ENCODE assay signal across 8 cellular contexts in genomic region chr7:7181519-7182155, GRCh38. TPM values are rescaled to one million over a fixed set of nuclear protein-coding genes. Genes with fewer than 3 reads are reported as not detected.
DNase-seq lines count a peak whose midpoint lies in the region; ATAC-seq, FAIRE-seq and TF ChIP-seq lines count a peak whose summit lies in the region.

No MANE protein-coding gene starts in this region.

- no peaks in the 10 kb centered on the region for H3K27me3 ChIP-seq in astrocyte (ENCODE audit: insufficient read depth, low read length)
- no peaks in the 10 kb centered on the region for H3K27me3 ChIP-seq in iPS-18a (ENCODE audit: control insufficient read depth, insufficient read depth, low read length)
- H3K27me3 ChIP-seq in skeletal muscle tissue (ENCODE audit: control insufficient read depth in 3 of 3, insufficient read depth in 3 of 3, low read length in 3 of 3), result no peaks in the 10 kb centered on the region

- H3K4me1 ChIP-seq in astrocyte (ENCODE audit: insufficient read depth, low read length) (peaks cover 20% of the 10 kb centered on the region), iPS-18a (ENCODE audit: control insufficient read depth, low read depth, low read length) (peaks cover 27% of the 10 kb centered on the region), skeletal muscle tissue (ENCODE audit: control insufficient read depth in 3 of 3, insufficient read depth in 3 of 3, low read length in 3 of 3) (peaks cover 6 to 17% (median 14%) of the 10 kb centered on the region in 3 donors)

- H2AFZ ChIP-seq in astrocyte (ENCODE audit: low read depth, low read length), result peak overlapping the region; percentile 72

- peaks cover 41% of the 10 kb centered on the region for H3K79me2 ChIP-seq in astrocyte (ENCODE audit: insufficient read depth, low read length)

- ATAC-seq in GM21717 (IDR thresholded peaks at IDR 0.05; ENCODE audit: unreplicated experiment), result peak; percentile 46

- peak overlapping the region; percentile 97 for H3K4me2 ChIP-seq in astrocyte (ENCODE audit: low read length)

- peaks cover 28% of the 10 kb centered on the region for H3K4me1 Mint-ChIP-seq in astrocyte (ENCODE audit: low read depth, unreplicated experiment)

- H3K9ac ChIP-seq in astrocyte (ENCODE audit: low read length), result peak overlapping the region; percentile 89
- H3K9ac ChIP-seq in iPS-18a (ENCODE audit: low read length), result peak overlapping the region; percentile 92
- peak overlapping the region; percentile 77 to 89 (median 79) for H3K9ac ChIP-seq in skeletal muscle tissue (ENCODE audit: low read depth in 1 of 3, low read length in 3 of 3)

- H4K20me1 ChIP-seq in astrocyte (ENCODE audit: insufficient read depth, low read length), result peaks cover 5% of the 10 kb centered on the region

- H3K27ac ChIP-seq in astrocyte (ENCODE audit: low read depth, low read length) (peak overlapping the region; percentile 79), iPS-18a (ENCODE audit: low read length) (peak overlapping the region; percentile 95), skeletal muscle tissue (ENCODE audit: low read depth, low read length) (peak overlapping the region; percentile 91)

- H3K36me3 ChIP-seq in astrocyte (ENCODE audit: insufficient read depth, low read length) (no peaks in the 10 kb centered on the region), iPS-18a (ENCODE audit: control insufficient read depth, low read depth, low read length) (peaks cover 9% of the 10 kb centered on the region), skeletal muscle tissue (ENCODE audit: control insufficient read depth in 3 of 3, insufficient read depth in 3 of 3, low read length in 3 of 3) (no peaks in the 10 kb centered on the region)

- no peaks in the 10 kb centered on the region for H3K36me3 Mint-ChIP-seq in astrocyte (ENCODE audit: low read depth, unreplicated experiment)

- peak; percentile 46 for TF ChIP-seq RAD21 in Ishikawa (IDR thresholded peaks at IDR 0.05; ENCODE audit: low read depth)

- TF ChIP-seq CTCF in astrocyte (IDR thresholded peaks at IDR 0.05; ENCODE audit: insufficient read depth, low read depth, low read length), result no peak

- H3K4me3 ChIP-seq in astrocyte (ENCODE audit: insufficient read depth, low read depth, low read length) (peak overlapping the region; percentile 95), iPS-18a (ENCODE audit: low read length) (peak overlapping the region; percentile 87), skeletal muscle tissue (ENCODE audit: low read length in 3 of 3) (peak overlapping the region; percentile 76 to 91 (median 86))

- no peaks in the 10 kb centered on the region for H3K9me3 Mint-ChIP-seq in astrocyte (ENCODE audit: unreplicated experiment)

- FAIRE-seq in astrocyte (lab: Jason Lieb, UNC), result no peak

- peak overlapping the region; percentile 94 for H3K4me3 Mint-ChIP-seq in astrocyte (ENCODE audit: unreplicated experiment)

- no peak for TF ChIP-seq EP300 in Ishikawa (IDR thresholded peaks at IDR 0.05; ENCODE audit: borderline replicate concordance)

- peak overlapping the region; percentile 98 for H3K27ac Mint-ChIP-seq in astrocyte (ENCODE audit: unreplicated experiment)

- DNase-seq in GF-D8 (lab: John Stamatoyannopoulos, UW), result peak; percentile 80
- peak; percentile 76 for DNase-seq in SKM-1 treated with dmso at 0.1 percent for 144 hours (lab: John Stamatoyannopoulos, UW; ENCODE audit: unreplicated experiment)
- peak; percentile 39 for DNase-seq in astrocyte (ENCODE audit: low read depth)
- no peak for DNase-seq in cerebellar nuclear complex (lab: John Stamatoyannopoulos, UW)

- H3K27me3 Mint-ChIP-seq in astrocyte (ENCODE audit: low read depth, unreplicated experiment), result no peaks in the 10 kb centered on the region

- no peaks in the 10 kb centered on the region for H3K9me3 ChIP-seq in astrocyte (ENCODE audit: insufficient read depth, low read depth, low read length)
- H3K9me3 ChIP-seq in iPS-18a (ENCODE audit: control insufficient read depth, low read depth, low read length), result no peaks in the 10 kb centered on the region
- no peaks in the 10 kb centered on the region for H3K9me3 ChIP-seq in skeletal muscle tissue (ENCODE audit: control insufficient read depth in 3 of 3, low read length in 3 of 3)

TF ChIP-seq in Ishikawa, 13 proteins besides CTCF, POLR2A, EP300 and RAD21:
- no peak for TF ChIP-seq EGR1 (IDR thresholded peaks at IDR 0.05)
- TF ChIP-seq TEAD4 (IDR thresholded peaks at IDR 0.05), result no peak
- no peak for TF ChIP-seq USF1 (IDR thresholded peaks at IDR 0.05)
- no peak for TF ChIP-seq FOXM1 (IDR thresholded peaks at IDR 0.05; ENCODE audit: borderline replicate concordance, low read depth)
- no peak for TF ChIP-seq CREB1 (IDR thresholded peaks at IDR 0.05; ENCODE audit: low read depth)
- no peak for TF ChIP-seq ZBTB7A (IDR thresholded peaks at IDR 0.05; ENCODE audit: low read depth)
- TF ChIP-seq YY1 (IDR thresholded peaks at IDR 0.05; ENCODE audit: low read depth), result no peak
- no peak for TF ChIP-seq TCF12 (IDR thresholded peaks at IDR 0.05; ENCODE audit: low read depth)
- no peak for TF ChIP-seq CEBPB (IDR thresholded peaks at IDR 0.05)
- no peak for TF ChIP-seq TAF1 (IDR thresholded peaks at IDR 0.05; ENCODE audit: low read depth)
- TF ChIP-seq REST (IDR thresholded peaks at IDR 0.05; ENCODE audit: low read depth), result no peak
- TF ChIP-seq NFIC (IDR thresholded peaks at IDR 0.05), result no peak
- no peak; the same call in 1 of the 2 replicates for TF ChIP-seq MAX (IDR thresholded peaks at IDR 0.05)

RNA-seq across cellular contexts. Expression of gene C1GALT1, which starts 0.7 kb away (rescaled TPM):
- 38.6 and 40.0 TPM in 2 replicates for total RNA-seq in astrocyte
- total RNA-seq in skeletal muscle tissue, result 8.4 TPM

Comparison
In these comparisons a context has a peak if more than half of its experiments do, and no peak if none do; other contexts are left out.
1. DNase-seq: peak in GF-D8 (single experiment), SKM-1 treated with dmso at 0.1 percent for 144 hours (single experiment) and astrocyte (single experiment); none in cerebellar nuclear complex (0 of 2).
2. Peak in every context shown above with its lines, with median percentiles within 50 percentile points of each other: H3K27ac ChIP-seq, H3K4me3 ChIP-seq and H3K9ac ChIP-seq.